In the genomic region with DNA sequence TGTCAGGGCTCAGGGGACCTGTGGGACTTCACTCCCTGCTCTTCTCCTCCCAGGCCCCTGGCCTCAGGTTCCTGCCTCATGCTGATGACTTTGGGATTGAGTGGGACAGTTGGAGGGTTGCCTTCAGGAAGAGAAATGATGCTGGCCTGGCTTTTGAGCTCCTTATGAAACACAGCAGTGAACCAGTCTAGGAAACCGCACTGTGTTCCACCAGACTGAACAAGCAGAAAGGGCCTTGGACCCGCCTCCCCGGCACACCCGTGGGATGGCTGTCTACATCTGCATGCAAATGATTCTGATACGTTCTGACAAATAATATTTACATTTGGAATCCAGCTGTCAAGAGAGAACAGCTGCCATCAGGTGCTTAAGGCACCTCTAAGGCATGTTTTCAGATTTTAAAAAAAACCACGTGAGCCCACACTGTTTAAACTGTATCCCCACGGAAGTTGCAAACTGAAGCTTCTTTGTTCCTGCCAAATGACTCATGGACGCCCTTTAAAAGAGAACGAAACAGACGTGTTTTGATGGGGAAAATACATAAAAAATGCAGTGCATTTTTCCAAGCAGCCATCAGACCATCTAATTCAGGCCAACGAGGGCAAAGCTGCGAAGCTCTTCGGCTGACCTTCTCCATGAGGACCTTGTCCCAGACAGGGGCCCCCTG, we compare ENCODE assay signal across 8 cellular contexts. TPM values are rescaled to one million over a fixed set of nuclear protein-coding genes. Genes with fewer than 3 reads are reported as not detected.
DNase-seq lines count a peak whose midpoint lies in the region; ATAC-seq and TF ChIP-seq lines count a peak whose summit lies in the region.

No MANE protein-coding gene starts in this region.

- peaks cover 5% of the 10 kb centered on the region for H3K27me3 Mint-ChIP-seq in activated CD4-positive, alpha-beta T cell treated with anti-CD3 and anti-CD28 coated beads, Interleukin-2, amount 10 ng/mL, durations not matched to agents 7 days and 5 days

- no peaks in the 10 kb centered on the region for H3K4me1 Mint-ChIP-seq in activated CD4-positive, alpha-beta T cell treated with anti-CD3 and anti-CD28 coated beads, Interleukin-2, amount 10 ng/mL, durations not matched to agents 7 days and 5 days

- no peaks in the 10 kb centered on the region for H3K9me3 ChIP-seq in suprapubic skin

- peaks cover 49% of the 10 kb centered on the region for H3K4me1 ChIP-seq in suprapubic skin

- in situ Hi-C loops in astrocyte of the spinal cord (cut with HindIII; ENCODE audit: low sequenced_read_pairs), result no loop called here

- CTCF ChIA-PET in activated CD4-positive, alpha-beta T cell treated with anti-CD3 and anti-CD28 coated beads, Interleukin-2, amount 10 ng/mL, durations not matched to agents 7 days and 5 days (lab: Charles Lee), result interaction anchor here (1.8 kb wide), 1 partner anchor 14 kb away, joined by 4 read pairs; no protein-coding TSS in a partner anchor

- H3K36me3 ChIP-seq in GM06990 (ENCODE audit: control insufficient read depth, insufficient read depth, low read length), result no peaks in the 10 kb centered on the region
- no peaks in the 10 kb centered on the region for H3K36me3 ChIP-seq in suprapubic skin
- no peaks in the 10 kb centered on the region for H3K36me3 ChIP-seq in H7 (replicated peaks; ENCODE audit: control insufficient read depth, insufficient read depth, low read length)

- WGBS in suprapubic skin, result 30% methylated on average over 11 of the region's 13 CpGs

- TF ChIP-seq POLR2A in suprapubic skin (IDR thresholded peaks at IDR 0.05), result no peak

- no peak overlapping the region for H3K4me3 ChIP-seq in GM06990 (replicated peaks; ENCODE audit: low read depth, low read length)
- no peak overlapping the region for H3K4me3 ChIP-seq in astrocyte of the spinal cord (ENCODE audit: low read depth, low read length)
- H3K4me3 ChIP-seq in suprapubic skin, result peak overlapping the region; percentile 9
- no peak overlapping the region for H3K4me3 ChIP-seq in H7 (ENCODE audit: insufficient read depth, low read depth, low read length)

- H3K36me3 Mint-ChIP-seq in activated CD4-positive, alpha-beta T cell treated with anti-CD3 and anti-CD28 coated beads, Interleukin-2, amount 10 ng/mL, durations not matched to agents 7 days and 5 days (ENCODE audit: low read depth), result no peaks in the 10 kb centered on the region

- TF ChIP-seq CTCF in GM06990 (IDR thresholded peaks at IDR 0.05; ENCODE audit: insufficient read depth, low read length, poor library complexity, severe bottlenecking) (no peak), astrocyte of the spinal cord (IDR thresholded peaks at IDR 0.05; ENCODE audit: low read depth, low read length) (no peak), suprapubic skin (IDR thresholded peaks at IDR 0.05) (no peak)

- peak overlapping the region; percentile 96 for H3K27ac ChIP-seq in suprapubic skin

- H3K9me3 Mint-ChIP-seq in activated CD4-positive, alpha-beta T cell treated with anti-CD3 and anti-CD28 coated beads, Interleukin-2, amount 10 ng/mL, durations not matched to agents 7 days and 5 days, result no peaks in the 10 kb centered on the region

- H3K4me3 Mint-ChIP-seq in activated CD4-positive, alpha-beta T cell treated with anti-CD3 and anti-CD28 coated beads, Interleukin-2, amount 10 ng/mL, durations not matched to agents 7 days and 5 days, result no peak overlapping the region

- POLR2A ChIA-PET in activated CD4-positive, alpha-beta T cell treated with anti-CD3 and anti-CD28 coated beads, Interleukin-2, amount 10 ng/mL, durations not matched to agents 7 days and 5 days (lab: Charles Lee), result no interaction called here

- H3K27me3 ChIP-seq in GM06990 (replicated peaks; ENCODE audit: control insufficient read depth, insufficient read depth, low read length), result no peaks in the 10 kb centered on the region; the same call in 1 of the 2 replicates
- H3K27me3 ChIP-seq in suprapubic skin, result no peaks in the 10 kb centered on the region
- H3K27me3 ChIP-seq in H7 (ENCODE audit: control insufficient read depth, insufficient read depth, low read length), result no peaks in the 10 kb centered on the region

- TF ChIP-seq EP300 in suprapubic skin (IDR thresholded peaks at IDR 0.05), result no peak

- no peak overlapping the region for H3K27ac Mint-ChIP-seq in activated CD4-positive, alpha-beta T cell treated with anti-CD3 and anti-CD28 coated beads, Interleukin-2, amount 10 ng/mL, durations not matched to agents 7 days and 5 days

- ATAC-seq in HG02571 (IDR thresholded peaks at IDR 0.05; ENCODE audit: unreplicated experiment), result no peak

- peak; percentile 28 for DNase-seq in GM06990 (ENCODE audit: extremely low read depth, insufficient read length)
- DNase-seq in NCI-H1417 treated with DMSO at 0.1 percent for 48 hours (lab: John Stamatoyannopoulos, UW), result peak; percentile 21
- peak; percentile 91 for DNase-seq in astrocyte of the spinal cord (ENCODE audit: low read depth, low spot score)
- peak; percentile 91 for DNase-seq in kidney tubule cell (ENCODE audit: low spot score)
- DNase-seq in suprapubic skin (ENCODE audit: low spot score in 2 of 2), result peak in 1 of 2 donors; percentile 75
- no peak for DNase-seq in H7
- no peak for DNase-seq in activated CD4-positive, alpha-beta T cell treated with anti-CD3 and anti-CD28 coated beads, Interleukin-2, amount 10 ng/mL, durations not matched to agents 7 days and 5 days

RNA-seq across cellular contexts. Expression of gene ASAP2, which starts 27.6 kb away (rescaled TPM):
- 10 to 100 TPM; 22.0 to 54.6 (median 30.0) TPM for total RNA-seq in suprapubic skin
- total RNA-seq in H7 (2014; rRNA removed; shearing (Covaris generic)), result 5.2 TPM in 2 replicates
- total RNA-seq in activated CD4-positive, alpha-beta T cell treated with anti-CD3 and anti-CD28 coated beads, Interleukin-2, amount 10 ng/mL, durations not matched to agents 7 days and 5 days, result under 1 TPM; 0.17 to 0.25 TPM

Comparison
In these comparisons a context has a peak if more than half of its experiments do, and no peak if none do; other contexts are left out.
1. DNase-seq: peak in GM06990 (single experiment), NCI-H1417 treated with DMSO at 0.1 percent for 48 hours (single experiment), astrocyte of the spinal cord (single experiment) and kidney tubule cell (single experiment); none in H7 (single experiment) and activated CD4-positive, alpha-beta T cell treated with anti-CD3 and anti-CD28 coated beads, Interleukin-2, amount 10 ng/mL, durations not matched to agents 7 days and 5 days (single experiment).